In genomic region chrX:15674514-15674898, GRCh38 we compare ENCODE assay signal across 8 cellular contexts. TPM values are rescaled to one million over a fixed set of nuclear protein-coding genes. Genes with fewer than 3 reads are reported as not detected.
DNase-seq lines count a peak whose midpoint lies in the region; ATAC-seq and TF ChIP-seq lines count a peak whose summit lies in the region.

No MANE protein-coding gene starts in this region.

- no peaks in the 10 kb centered on the region for H3K27me3 ChIP-seq in SJCRH30

- no peaks in the 10 kb centered on the region; the same call in 1 of the 2 replicates for H3K36me3 ChIP-seq in SJCRH30

- TF ChIP-seq CTCF in choroid plexus epithelial cell (conservative IDR thresholded peaks at IDR 0.05; ENCODE audit: low read depth, low read length) = no peak

- H3K9me3 ChIP-seq in SJCRH30 (replicated peaks) = no peaks in the 10 kb centered on the region

- peak; percentile 78 for ATAC-seq in GM19467 (IDR thresholded peaks at IDR 0.05; ENCODE audit: unreplicated experiment)
- ATAC-seq in HG03565 (IDR thresholded peaks at IDR 0.05; ENCODE audit: unreplicated experiment) = peak; percentile 81
- ATAC-seq in left lobe of liver = peak; percentile 83

- peak overlapping the region; percentile 80 for H3K4me3 ChIP-seq in SJCRH30
- peak overlapping the region; percentile 92 for H3K4me3 ChIP-seq in choroid plexus epithelial cell (ENCODE audit: low read depth, low read length)

- DNase-seq in EL = peak; percentile 89
- DNase-seq in SJCRH30 = peak; percentile 96 to 98
- DNase-seq in choroid plexus epithelial cell (ENCODE audit: low read depth) = peak; percentile 94
- peak; percentile 92 for DNase-seq in left lobe of liver (ENCODE audit: low spot score)
- DNase-seq in stimulated activated CD4-positive, alpha-beta T cell treated with anti-CD3 and anti-CD28 coated beads, Interleukin-4, amount 100 ng/mL, for 4 hours = peak; percentile 65 to 73
- DNase-seq in amniotic stem cell (lab: John Stamatoyannopoulos, UW) = no peak

- peaks cover 3% of the 10 kb centered on the region; the same call in 1 of the 2 replicates for H3K4me1 ChIP-seq in SJCRH30

- H3K27ac ChIP-seq in SJCRH30 = peak overlapping the region; percentile 97

RNA-seq across cellular contexts. Expression of gene CLTRN, which starts 9.9 kb away (rescaled TPM):
- total RNA-seq in SJCRH30 (2014; rRNA removed; shearing (Covaris generic)) = 0.42 and 0.51 TPM in 2 replicates
- 9.6 TPM for total RNA-seq in left lobe of liver
